ENCODE assay signal across 17 cellular contexts in the genomic region with DNA sequence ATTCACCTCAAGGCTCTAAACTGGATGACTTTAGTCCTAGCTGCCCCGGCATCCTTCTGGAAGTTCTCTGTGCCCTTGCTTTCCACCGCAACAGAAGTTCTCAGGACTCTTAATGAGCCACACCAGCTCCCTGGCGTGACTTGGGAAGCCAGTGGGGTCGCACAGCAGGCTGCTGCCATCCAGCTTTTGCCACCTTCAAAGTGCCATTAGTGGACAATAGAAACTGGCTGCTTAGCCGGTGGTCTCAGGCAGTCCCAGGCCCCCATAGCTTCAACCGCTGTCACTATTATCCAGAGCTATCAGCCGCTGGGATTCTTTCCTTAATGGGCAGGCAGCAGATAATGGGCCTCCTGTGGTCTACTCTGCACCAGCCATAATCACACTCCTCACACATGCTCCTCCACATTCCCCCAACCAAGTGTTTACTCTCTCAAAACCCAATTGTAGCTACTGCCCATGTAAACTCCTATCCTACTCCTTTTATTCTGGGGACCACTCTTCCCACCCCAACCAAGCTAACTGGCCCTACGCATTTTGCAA.
"Had no signal": no experiment of that assay in that cellular context is flagged by ENCODE, and none has a peak within 500 bp of the region (broad histone marks: within the 10 kb centered on the region; RNA-seq: fewer than 3 reads in every experiment).

No MANE protein-coding gene starts in this region.

- H3K27me3 Mint-ChIP-seq: stimulated activated naive CD8-positive, alpha-beta T cell treated with anti-CD3 and anti-CD28 coated beads, Interleukin-15, Interleukin-2, amounts not matched to agents 100 ng/mL and 50 ng/mL, for 24 hours had no signal

- H3K27ac ChIP-seq: epithelial cell of prostate, gastroesophageal sphincter, prostate gland, sigmoid colon had no signal

- H3K4me1 ChIP-seq: prostate gland had no signal

- H3K4me3 Mint-ChIP-seq: activated CD4-positive, alpha-beta memory T cell treated with anti-CD3 and anti-CD28 coated beads for 36 hours; naive B cell; stimulated activated naive CD8-positive, alpha-beta T cell treated with anti-CD3 and anti-CD28 coated beads, Interleukin-15, Interleukin-2, amounts not matched to agents 100 ng/mL and 50 ng/mL, for 24 hours; T-helper 17 cell had no signal

- H3K27me3 ChIP-seq: adrenal gland, sigmoid colon had no signal

- H3K36me3 Mint-ChIP-seq: activated CD4-positive, alpha-beta memory T cell treated with anti-CD3 and anti-CD28 coated beads for 36 hours; naive B cell had no signal

- H3K27ac Mint-ChIP-seq: naive B cell; stimulated activated naive CD8-positive, alpha-beta T cell treated with anti-CD3 and anti-CD28 coated beads, Interleukin-15, Interleukin-2, amounts not matched to agents 100 ng/mL and 50 ng/mL, for 24 hours; T-helper 17 cell had no signal

- H3K9me3 ChIP-seq: adrenal gland, gastroesophageal sphincter, prostate gland, sigmoid colon had no signal

- H3K9me3 Mint-ChIP-seq: activated CD4-positive, alpha-beta memory T cell treated with anti-CD3 and anti-CD28 coated beads for 36 hours; stimulated activated naive CD8-positive, alpha-beta T cell treated with anti-CD3 and anti-CD28 coated beads, Interleukin-15, Interleukin-2, amounts not matched to agents 100 ng/mL and 50 ng/mL, for 24 hours had no signal

- ATAC-seq: gastroesophageal sphincter, T-helper 17 cell had no signal

- H3K36me3 ChIP-seq: adrenal gland, gastroesophageal sphincter, prostate gland, sigmoid colon had no signal

- DNase-seq: activated CD4-positive, alpha-beta memory T cell treated with anti-CD3 and anti-CD28 coated beads for 36 hours; activated CD4-positive, alpha-beta T cell treated with anti-CD3 and anti-CD28 coated beads for 1 hour; activated T-cell treated with anti-CD3 and anti-CD28 coated beads, Interleukin-2, amount 50 U/mL, for 48 hours; central memory CD4-positive, alpha-beta T cell; effector memory CD4-positive, alpha-beta T cell; left ventricle myocardium superior; naive B cell; occipital lobe; sigmoid colon; stimulated activated CD4-positive, alpha-beta T cell treated with anti-CD3 and anti-CD28 coated beads, Interleukin-4, amount 100 ng/mL, for 1 hour; stimulated activated CD8-positive, alpha-beta memory T cell treated with anti-CD3 and anti-CD28 coated beads, Interleukin-4, amount 100 ng/mL, for 48 hours; T-helper 17 cell had no signal

- H3K4me3 ChIP-seq: adrenal gland, gastroesophageal sphincter, prostate gland, sigmoid colon had no signal
